Comparison of ENCODE assay signal across 8 cellular contexts in the genomic region with DNA sequence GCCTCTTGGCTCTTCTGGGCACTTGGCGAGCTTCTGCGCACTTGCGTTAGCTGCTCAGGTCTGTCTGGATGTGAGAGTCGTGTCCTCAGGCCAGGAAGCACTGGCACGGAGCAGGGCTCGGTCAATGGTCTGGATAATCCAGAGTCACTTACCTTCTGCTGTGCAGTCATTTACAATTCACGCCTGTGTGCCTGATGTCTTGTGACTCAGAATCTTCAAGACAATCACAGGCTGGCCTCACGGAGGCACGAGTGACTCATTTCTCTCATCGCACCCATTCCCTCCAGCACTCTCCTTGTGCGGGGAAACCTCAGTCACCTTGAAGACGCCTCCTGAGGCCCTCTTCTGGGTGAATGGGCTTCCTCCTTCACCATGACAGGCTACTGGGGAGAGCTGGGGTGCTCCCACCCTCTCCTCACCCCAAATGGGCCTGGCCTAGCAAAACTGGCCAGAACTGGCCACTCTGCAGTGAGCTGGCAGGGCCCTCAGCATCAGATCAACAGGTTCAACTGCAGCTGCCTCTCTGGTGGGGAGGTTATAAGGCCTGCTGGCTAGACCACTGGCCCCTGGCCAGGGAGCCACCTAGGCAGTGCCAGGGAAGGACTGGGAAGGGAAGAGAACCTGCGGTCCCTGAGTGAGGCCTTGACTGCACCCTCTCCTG. TPM values are rescaled to one million over a fixed set of nuclear protein-coding genes. Genes with fewer than 3 reads are reported as not detected.
DNase-seq lines count a peak whose midpoint lies in the region; ATAC-seq, FAIRE-seq and TF ChIP-seq lines count a peak whose summit lies in the region.

No MANE protein-coding gene starts in this region.

- H3K4me2 ChIP-seq in OCI-LY1 (ENCODE audit: low read length), result peak overlapping the region; percentile 93

- DNase-seq in GM12892 (ENCODE audit: insufficient read length) (no peak), mesenteric fat pad (ENCODE audit: low spot score) (no peak)
- DNase-seq in activated T-helper 2 cell treated with anti-CD3 and anti-CD28 coated beads, Interferon-gamma antibody, Interleukin-2, Interleukin-4, amounts not matched to agents 10 μg/mL and 5 μg/mL and 100 μg/mL, durations not matched to agents 14 hours and 24 hours and 36 hours (ENCODE audit: low spot score), result peak; percentile 63

- H3K36me3 ChIP-seq in OCI-LY1 (ENCODE audit: insufficient read depth, low read length) (no peaks in the 10 kb centered on the region; the same call in 1 of the 2 replicates), gastroesophageal sphincter (peaks cover 0 to 19% of the 10 kb centered on the region in 2 donors), skeletal muscle tissue (ENCODE audit: control insufficient read depth in 3 of 3, insufficient read depth in 3 of 3, low read length in 3 of 3) (peaks cover 7 to 12% (median 10%) of the 10 kb centered on the region in 3 donors)

- H4K20me1 ChIP-seq in OCI-LY1 (ENCODE audit: insufficient read depth, low read length), result no peaks in the 10 kb centered on the region

- H2AFZ ChIP-seq in OCI-LY1 (ENCODE audit: low read length), result no peak overlapping the region

- H3K36me3 Mint-ChIP-seq in activated T-helper 2 cell treated with anti-CD3 and anti-CD28 coated beads, Interferon-gamma antibody, Interleukin-2, Interleukin-4, amounts not matched to agents 10 μg/mL and 5 μg/mL and 100 μg/mL, durations not matched to agents 14 hours and 24 hours and 36 hours (ENCODE audit: low read depth), result peaks cover 25% of the 10 kb centered on the region

- intact Hi-C loops in activated T-helper 2 cell treated with anti-CD3 and anti-CD28 coated beads, Interferon-gamma antibody, Interleukin-2, Interleukin-4, amounts not matched to agents 10 μg/mL and 5 μg/mL and 100 μg/mL, durations not matched to agents 14 hours and 24 hours and 36 hours (cut with micrococcal nuclease), result loop anchor here (5.0 to 10.0 kb wide), 5 partner anchors 42 to 897 kb away; a partner anchor contains a TSS

- H3K9ac ChIP-seq in OCI-LY1 (ENCODE audit: low read length) (peak overlapping the region; percentile 91; the same call in 1 of the 2 replicates), skeletal muscle tissue (ENCODE audit: low read depth in 1 of 3, low read length in 3 of 3) (peak overlapping the region; percentile 86 to 96 (median 93))

- H3K4me1 ChIP-seq in OCI-LY1 (ENCODE audit: insufficient read depth, low read length, severe bottlenecking), result peaks cover 30% of the 10 kb centered on the region
- peaks cover 3 to 58% (median 37%) of the 10 kb centered on the region in 3 donors for H3K4me1 ChIP-seq in gastroesophageal sphincter
- H3K4me1 ChIP-seq in skeletal muscle tissue (ENCODE audit: control insufficient read depth in 3 of 3, insufficient read depth in 3 of 3, low read length in 3 of 3), result peaks cover 38 to 55% (median 44%) of the 10 kb centered on the region in 3 donors

- H3K4me3 ChIP-seq in OCI-LY1 (ENCODE audit: low read depth, low read length, poor library complexity, severe bottlenecking) (peak overlapping the region; percentile 87), gastroesophageal sphincter (peak overlapping the region in 1 of 2 donors; percentile 69), skeletal muscle tissue (ENCODE audit: low read length in 3 of 3) (peak overlapping the region; percentile 79 to 87 (median 86))

- ATAC-seq in gastroesophageal sphincter (no peak), HG02884 (IDR thresholded peaks at IDR 0.05; ENCODE audit: unreplicated experiment) (no peak), GM21786 (IDR thresholded peaks at IDR 0.05; ENCODE audit: unreplicated experiment) (no peak)

- no peaks in the 10 kb centered on the region for H3F3A ChIP-seq in OCI-LY1 (ENCODE audit: insufficient read depth, low read length)

- no peaks in the 10 kb centered on the region for H3K9me2 ChIP-seq in OCI-LY1 (ENCODE audit: low read depth, low read length)

- H3K27me3 ChIP-seq in OCI-LY1 (ENCODE audit: insufficient read depth, low read length), result no peaks in the 10 kb centered on the region
- H3K27me3 ChIP-seq in gastroesophageal sphincter, result no peaks in the 10 kb centered on the region
- no peaks in the 10 kb centered on the region for H3K27me3 ChIP-seq in skeletal muscle tissue (ENCODE audit: control insufficient read depth in 3 of 3, insufficient read depth in 3 of 3, low read length in 3 of 3)

- peak; percentile 51 for FAIRE-seq in GM12892 (lab: Jason Lieb, UNC)

- H3K27me3 Mint-ChIP-seq in activated T-helper 2 cell treated with anti-CD3 and anti-CD28 coated beads, Interferon-gamma antibody, Interleukin-2, Interleukin-4, amounts not matched to agents 10 μg/mL and 5 μg/mL and 100 μg/mL, durations not matched to agents 14 hours and 24 hours and 36 hours (ENCODE audit: low read depth), result no peaks in the 10 kb centered on the region

- H3K4me3 Mint-ChIP-seq in activated T-helper 2 cell treated with anti-CD3 and anti-CD28 coated beads, Interferon-gamma antibody, Interleukin-2, Interleukin-4, amounts not matched to agents 10 μg/mL and 5 μg/mL and 100 μg/mL, durations not matched to agents 14 hours and 24 hours and 36 hours (ENCODE audit: low read depth), result peak overlapping the region; percentile 83

- TF ChIP-seq POLR2A in GM12892 (IDR thresholded peaks at IDR 0.05; ENCODE audit: low read depth, low read length) (0 out of 2 replicates have a peak, but pooled peaks have one; percentile 30), gastroesophageal sphincter (IDR thresholded peaks at IDR 0.05) (no peak)

- H3K27ac Mint-ChIP-seq in activated T-helper 2 cell treated with anti-CD3 and anti-CD28 coated beads, Interferon-gamma antibody, Interleukin-2, Interleukin-4, amounts not matched to agents 10 μg/mL and 5 μg/mL and 100 μg/mL, durations not matched to agents 14 hours and 24 hours and 36 hours, result peak overlapping the region; percentile 99

- H3K9me3 Mint-ChIP-seq in activated T-helper 2 cell treated with anti-CD3 and anti-CD28 coated beads, Interferon-gamma antibody, Interleukin-2, Interleukin-4, amounts not matched to agents 10 μg/mL and 5 μg/mL and 100 μg/mL, durations not matched to agents 14 hours and 24 hours and 36 hours, result no peaks in the 10 kb centered on the region

- TF ChIP-seq CTCF in OCI-LY1 (IDR thresholded peaks at IDR 0.05; ENCODE audit: low read length) (no peak), gastroesophageal sphincter (IDR thresholded peaks at IDR 0.05) (no peak)

- TF ChIP-seq EP300 in gastroesophageal sphincter (IDR thresholded peaks at IDR 0.05), result no peak

- 52 to 71% methylated on average over 3 to 4 of the region's 13 CpGs for WGBS in gastroesophageal sphincter (ENCODE audit: low coverage in 1 of 2), 2 donors

- peaks cover 12% of the 10 kb centered on the region for H3K79me2 ChIP-seq in OCI-LY1 (ENCODE audit: insufficient read depth, low read length)

- H3K27ac ChIP-seq in OCI-LY1 (ENCODE audit: low read depth, low read length, poor library complexity, severe bottlenecking) (no peak overlapping the region), gastroesophageal sphincter (peak overlapping the region in 3 of 4 donors; percentile 97 to 99 (median 98)), skeletal muscle tissue (ENCODE audit: low read depth, low read length) (no peak overlapping the region)

- H3K4me1 Mint-ChIP-seq in activated T-helper 2 cell treated with anti-CD3 and anti-CD28 coated beads, Interferon-gamma antibody, Interleukin-2, Interleukin-4, amounts not matched to agents 10 μg/mL and 5 μg/mL and 100 μg/mL, durations not matched to agents 14 hours and 24 hours and 36 hours (ENCODE audit: low read depth), result peaks cover 21% of the 10 kb centered on the region

- H3K9me3 ChIP-seq in OCI-LY1 (ENCODE audit: low read length), result no peaks in the 10 kb centered on the region
- no peaks in the 10 kb centered on the region for H3K9me3 ChIP-seq in gastroesophageal sphincter
- H3K9me3 ChIP-seq in skeletal muscle tissue (ENCODE audit: control insufficient read depth in 3 of 3, low read length in 3 of 3), result no peaks in the 10 kb centered on the region

RNA-seq across cellular contexts. Expression of a gene that starts 1.9 kb away (rescaled TPM):
- 7.1 TPM for polyA plus RNA-seq in GM12892 (2012; ENCODE audit: missing spikeins)
- 101 and 103 TPM in 2 replicates for total RNA-seq in activated T-helper 2 cell treated with anti-CD3 and anti-CD28 coated beads, Interferon-gamma antibody, Interleukin-2, Interleukin-4, amounts not matched to agents 10 μg/mL and 5 μg/mL and 100 μg/mL, durations not matched to agents 14 hours and 24 hours and 36 hours
- total RNA-seq in gastroesophageal sphincter, result 10 to 100 TPM; 21.8 to 42.7 (median 29.2) TPM
- 9.9 TPM for total RNA-seq in skeletal muscle tissue
- total RNA-seq in mesenteric fat pad, result 49.2 TPM

RNA-seq across cellular contexts. Expression of a gene that starts 34.5 kb away (rescaled TPM):
- not detected for polyA plus RNA-seq in GM12892 (2012; ENCODE audit: missing spikeins)
- total RNA-seq in activated T-helper 2 cell treated with anti-CD3 and anti-CD28 coated beads, Interferon-gamma antibody, Interleukin-2, Interleukin-4, amounts not matched to agents 10 μg/mL and 5 μg/mL and 100 μg/mL, durations not matched to agents 14 hours and 24 hours and 36 hours, result not detected in 2 replicates
- total RNA-seq in gastroesophageal sphincter (not detected), skeletal muscle tissue (not detected), mesenteric fat pad (not detected)

RNA-seq across cellular contexts. Expression of a gene that starts 41.2 kb away (rescaled TPM):
- 0.28 TPM for polyA plus RNA-seq in GM12892 (2012; ENCODE audit: missing spikeins)
- 1.1 and 1.3 TPM in 2 replicates for total RNA-seq in activated T-helper 2 cell treated with anti-CD3 and anti-CD28 coated beads, Interferon-gamma antibody, Interleukin-2, Interleukin-4, amounts not matched to agents 10 μg/mL and 5 μg/mL and 100 μg/mL, durations not matched to agents 14 hours and 24 hours and 36 hours
- 1 to 10 TPM in 2 of 4 donors, under 1 TPM in 2; 0.47 to 2.9 (median 0.87) TPM for total RNA-seq in gastroesophageal sphincter
- total RNA-seq in skeletal muscle tissue, result 1.6 TPM
- total RNA-seq in mesenteric fat pad, result 1.3 TPM

RNA-seq across cellular contexts. Expression of a gene that starts 44.1 kb away (rescaled TPM):
- polyA plus RNA-seq in GM12892 (2012; ENCODE audit: missing spikeins), result 5.1 TPM
- 43.4 and 44.9 TPM in 2 replicates for total RNA-seq in activated T-helper 2 cell treated with anti-CD3 and anti-CD28 coated beads, Interferon-gamma antibody, Interleukin-2, Interleukin-4, amounts not matched to agents 10 μg/mL and 5 μg/mL and 100 μg/mL, durations not matched to agents 14 hours and 24 hours and 36 hours
- total RNA-seq in gastroesophageal sphincter (10 to 100 TPM; 30.4 to 42.4 (median 36.8) TPM), skeletal muscle tissue (11.0 TPM), mesenteric fat pad (32.4 TPM)

Comparison
In these comparisons a context has a peak if more than half of its experiments do, and no peak if none do; other contexts are left out.
1. H3K27ac ChIP-seq: peak in gastroesophageal sphincter (3 of 4); none in OCI-LY1 (single experiment) and skeletal muscle tissue (single experiment).